In the genomic region with DNA sequence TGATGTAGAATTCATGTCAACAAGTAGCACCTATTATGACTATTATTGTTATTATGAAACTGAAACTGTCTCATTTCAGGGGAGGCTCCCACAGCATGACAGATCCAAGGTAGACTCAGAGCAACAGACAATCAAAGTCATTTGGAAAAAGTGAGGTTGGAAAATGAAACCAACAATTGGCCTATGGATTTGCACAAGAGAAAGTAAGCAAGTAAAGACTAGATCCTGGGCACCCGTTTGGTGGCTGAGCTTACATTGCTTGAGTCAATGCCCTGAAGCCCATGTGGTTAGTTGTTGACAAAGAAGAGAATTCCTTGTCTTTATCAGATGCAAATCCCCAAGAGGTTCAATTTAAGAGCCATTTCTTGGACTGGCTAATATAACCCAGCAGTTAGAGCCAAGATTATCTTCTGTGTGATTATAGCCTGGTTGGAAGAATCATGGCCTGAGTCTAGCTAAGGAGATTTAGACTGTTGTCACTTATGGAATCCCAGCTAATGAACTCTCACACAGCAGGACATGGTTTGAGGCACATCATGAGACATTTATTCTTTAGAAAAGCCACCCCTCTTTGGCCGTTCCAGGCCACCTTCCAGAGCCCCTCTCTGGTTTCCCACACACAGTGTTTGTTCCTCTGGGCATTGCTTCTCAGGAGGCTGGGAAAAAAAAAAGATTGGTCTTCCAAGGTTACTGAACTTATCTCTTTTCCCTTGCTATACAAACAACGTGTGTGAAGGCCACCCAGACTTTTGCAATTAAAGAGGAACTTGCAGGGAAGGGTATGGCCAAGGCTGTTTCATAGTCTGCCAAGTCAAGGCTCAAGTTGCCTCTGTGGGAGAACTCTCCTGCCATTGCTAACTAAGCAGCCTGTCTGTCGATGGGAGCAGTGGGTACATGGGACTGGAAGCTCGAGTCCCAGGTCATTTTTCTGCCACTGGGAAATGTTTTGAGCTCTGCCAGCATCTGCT, we compare ENCODE assay signal across 11 cellular contexts.
DNase-seq lines count a peak whose midpoint lies in the region; ATAC-seq and TF ChIP-seq lines count a peak whose summit lies in the region.
"Had no signal": no experiment of that assay in that cellular context is flagged by ENCODE, and none has a peak within 500 bp of the region (broad histone marks: within the 10 kb centered on the region; RNA-seq: fewer than 3 reads in every experiment).

No MANE protein-coding gene starts in this region.

- WGBS in urinary bladder = 40% methylated on average over 5 of the region's 5 CpGs

- DNase-seq in Right ventricle myocardium inferior (ENCODE audit: missing footprints) (no peak), Right ventricle myocardium superior (no peak), RWPE1 (ENCODE audit: low spot score) (peak; percentile 88), fibroblast of gingiva (ENCODE audit: low read depth) (peak; percentile 40), GM03348 (ENCODE audit: low spot score) (no peak), A172 (ENCODE audit: low spot score) (no peak)
- DNase-seq: activated CD4-positive, alpha-beta T cell treated with anti-CD3 and anti-CD28 coated beads for 4 hours; kidney; posterior cingulate gyrus had no signal

- no peaks in the 10 kb centered on the region for H3K4me1 ChIP-seq in urinary bladder (ENCODE audit: insufficient read depth)

- peak overlapping the region; percentile 81 for H3K27ac ChIP-seq in RWPE1
- peak overlapping the region; percentile 70 for H3K27ac ChIP-seq in urinary bladder (ENCODE audit: low read depth)

- no peaks in the 10 kb centered on the region for H3K36me3 ChIP-seq in urinary bladder (ENCODE audit: insufficient read depth)

- TF ChIP-seq CTCF in RWPE1 (conservative IDR thresholded peaks at IDR 0.05; ENCODE audit: low read depth) = no peak

- peak; percentile 10 for ATAC-seq in Right ventricle myocardium inferior
- ATAC-seq in Right ventricle myocardium superior (ENCODE audit: poor library complexity) = no peak
- no peak for ATAC-seq in HG03280 (IDR thresholded peaks at IDR 0.05; ENCODE audit: unreplicated experiment)

- CTCF ChIA-PET in RWPE1 (lab: Yijun Ruan, JAX) = interaction anchor here (0.7 kb wide), 2 partner anchors 297 to 300 kb away, joined by 4 to 5 read pairs; no protein-coding TSS in a partner anchor

- POLR2A ChIA-PET in RWPE1 (lab: Yijun Ruan, JAX; ENCODE audit: low non-redundant PET) = no interaction called here

- no peak overlapping the region for H3K4me3 ChIP-seq in urinary bladder (ENCODE audit: low read depth, low read length)

- intact Hi-C loops in Right ventricle myocardium inferior (cut with DNase I) = no loop called here
- intact Hi-C loops in Right ventricle myocardium superior (cut with DNase I) = no loop called here

Comparison
In these comparisons a context has a peak if more than half of its experiments do, and no peak if none do; other contexts are left out.
1. DNase-seq: peak in RWPE1 (single experiment) and fibroblast of gingiva (single experiment); none in Right ventricle myocardium inferior (single experiment), Right ventricle myocardium superior (single experiment), GM03348 (single experiment) and A172 (single experiment).